In the genomic region with DNA sequence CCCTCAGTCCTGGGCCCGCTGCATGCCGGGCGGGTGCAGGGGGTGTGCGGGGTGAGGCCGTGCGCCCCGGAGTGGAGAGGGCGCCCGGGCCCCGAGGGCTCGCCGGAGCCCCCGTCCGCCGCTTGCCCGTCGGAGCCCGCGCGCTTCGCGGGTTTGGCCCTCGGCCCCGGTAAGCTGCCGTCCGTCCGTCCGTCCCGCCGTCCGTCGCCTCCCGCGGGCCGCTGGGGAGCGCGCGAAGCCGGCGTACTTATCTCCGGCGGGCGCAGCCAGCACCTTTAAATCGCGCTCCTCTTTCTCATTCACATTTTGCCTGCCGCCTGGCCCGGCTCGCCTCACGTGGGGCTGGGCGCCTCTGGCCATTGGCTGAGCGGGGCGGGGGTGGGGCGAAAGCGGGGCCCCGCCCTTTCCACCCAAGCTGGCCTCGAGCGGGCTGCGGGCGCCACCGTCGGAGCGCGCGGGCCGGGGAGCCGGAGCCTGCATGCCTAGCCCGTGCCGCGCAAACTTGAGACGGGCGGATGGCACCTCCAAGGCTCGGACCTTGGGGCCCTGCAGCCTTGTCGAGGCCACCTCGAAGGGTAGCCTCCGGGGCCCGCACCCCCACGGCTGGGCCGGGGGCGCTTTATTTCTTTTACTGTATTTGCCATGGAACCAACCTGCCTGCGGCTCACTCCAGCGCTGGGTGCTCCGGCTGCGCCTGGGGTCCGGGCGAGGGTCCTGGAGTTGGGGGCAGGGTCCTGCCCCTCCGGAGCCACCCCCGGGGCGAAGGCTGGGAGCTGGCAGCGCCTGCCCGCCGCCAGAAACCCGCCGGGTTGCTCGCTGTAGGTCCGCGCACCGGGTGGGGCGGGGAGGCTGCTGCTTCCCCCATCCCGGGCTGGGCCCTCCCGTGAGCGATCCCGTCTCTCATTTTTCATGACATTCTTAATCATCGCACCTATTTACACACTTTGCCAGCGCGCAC, we compare ENCODE assay signal across 8 cellular contexts. TPM values are rescaled to one million over a fixed set of nuclear protein-coding genes. Genes with fewer than 3 reads are reported as not detected.
A peak's percentile ranks its signal among the peaks of the same experiment; 100 is the strongest.
DNase-seq lines count a peak whose midpoint lies in the region; ATAC-seq and TF ChIP-seq lines count a peak whose summit lies in the region.

A gene (minus strand): TSS at position 277 of the 958 bp plus-strand sequence. CDS start 415 bp downstream, outside the sequence.

- H3K9me3 Mint-ChIP-seq in activated T-cell treated with anti-CD3 and anti-CD28 coated beads, Interleukin-2, amount 50 U/mL, for 24 hours: no peaks in the 10 kb centered on the region
- H3K9me3 Mint-ChIP-seq in endothelial cell (ENCODE audit: unreplicated experiment) (no peaks in the 10 kb centered on the region), nephron (no peaks in the 10 kb centered on the region)

- no peak for DNase-seq in activated T-cell treated with anti-CD3 and anti-CD28 coated beads, Interleukin-2, amount 50 U/mL, for 24 hours
- no peak for DNase-seq in activated T-cell treated with anti-CD3 and anti-CD28 coated beads for 4 hours
- peak; percentile 92 for DNase-seq in NCI-H82 (lab: John Stamatoyannopoulos, UW)
- DNase-seq in endothelial cell (ENCODE audit: low spot score): peak; percentile 77
- no peak for DNase-seq in germinal center (ENCODE audit: low spot score)
- DNase-seq in omental fat pad (ENCODE audit: low spot score): no peak

- peaks cover 18% of the 10 kb centered on the region for H3K4me1 Mint-ChIP-seq in activated T-cell treated with anti-CD3 and anti-CD28 coated beads, Interleukin-2, amount 50 U/mL, for 24 hours (ENCODE audit: low read depth)
- H3K4me1 Mint-ChIP-seq in endothelial cell (ENCODE audit: unreplicated experiment) (peaks cover 34% of the 10 kb centered on the region), nephron (peaks cover 42% of the 10 kb centered on the region)

- TF ChIP-seq CTCF in endothelial cell (IDR thresholded peaks at IDR 0.05; ENCODE audit: unreplicated experiment) (no peak), nephron (IDR thresholded peaks at IDR 0.05; ENCODE audit: unreplicated experiment in 3 of 3) (no peak), omental fat pad (IDR thresholded peaks at IDR 0.05) (no peak)

- H3K4me3 Mint-ChIP-seq in activated T-cell treated with anti-CD3 and anti-CD28 coated beads, Interleukin-2, amount 50 U/mL, for 24 hours: no peak within 1 kb of the TSS
- no peak within 1 kb of the TSS for H3K4me3 Mint-ChIP-seq in endothelial cell (ENCODE audit: unreplicated experiment)
- H3K4me3 Mint-ChIP-seq in nephron: peak within 1 kb of the TSS; percentile 68 to 77 (median 76)

- no peaks in the 10 kb centered on the region for H3K36me3 Mint-ChIP-seq in activated T-cell treated with anti-CD3 and anti-CD28 coated beads, Interleukin-2, amount 50 U/mL, for 24 hours (ENCODE audit: low read depth)
- H3K36me3 Mint-ChIP-seq in endothelial cell (ENCODE audit: low read depth, unreplicated experiment) (peaks cover 3% of the 10 kb centered on the region), nephron (ENCODE audit: low read depth) (no peaks in the 10 kb centered on the region)

- peaks cover 68% of the 10 kb centered on the region for H3K27me3 Mint-ChIP-seq in activated T-cell treated with anti-CD3 and anti-CD28 coated beads, Interleukin-2, amount 50 U/mL, for 24 hours
- H3K27me3 Mint-ChIP-seq in endothelial cell (ENCODE audit: unreplicated experiment) (peaks cover 39% of the 10 kb centered on the region), nephron (ENCODE audit: low read depth) (peaks cover 94% of the 10 kb centered on the region)

- ATAC-seq in omental fat pad (ENCODE audit: low FRiP score) (no peak), GM21576 (IDR thresholded peaks at IDR 0.05; ENCODE audit: unreplicated experiment) (no peak)

- H3K27ac Mint-ChIP-seq in activated T-cell treated with anti-CD3 and anti-CD28 coated beads, Interleukin-2, amount 50 U/mL, for 24 hours: peak within 1 kb of the TSS; percentile 58
- H3K27ac Mint-ChIP-seq in endothelial cell (ENCODE audit: unreplicated experiment) (no peak within 1 kb of the TSS), nephron (no peak within 1 kb of the TSS)

RNA-seq across cellular contexts. Expression of the gene that starts here (rescaled TPM):
- total RNA-seq in endothelial cell (ENCODE audit: unreplicated experiment): 3.5 TPM
- not detected for total RNA-seq in omental fat pad

Comparison
In these comparisons a context has a peak if more than half of its experiments do, and no peak if none do; other contexts are left out.
1. DNase-seq: peak in NCI-H82 (single experiment) and endothelial cell (single experiment); none in activated T-cell treated with anti-CD3 and anti-CD28 coated beads, Interleukin-2, amount 50 U/mL, for 24 hours (single experiment), activated T-cell treated with anti-CD3 and anti-CD28 coated beads for 4 hours (single experiment), germinal center (single experiment) and omental fat pad (single experiment).
2. H3K4me3 Mint-ChIP-seq: peak in nephron (3 of 3); none in activated T-cell treated with anti-CD3 and anti-CD28 coated beads, Interleukin-2, amount 50 U/mL, for 24 hours (single experiment) and endothelial cell (single experiment).